ENCODE assay signal across 8 cellular contexts in the genomic region with DNA sequence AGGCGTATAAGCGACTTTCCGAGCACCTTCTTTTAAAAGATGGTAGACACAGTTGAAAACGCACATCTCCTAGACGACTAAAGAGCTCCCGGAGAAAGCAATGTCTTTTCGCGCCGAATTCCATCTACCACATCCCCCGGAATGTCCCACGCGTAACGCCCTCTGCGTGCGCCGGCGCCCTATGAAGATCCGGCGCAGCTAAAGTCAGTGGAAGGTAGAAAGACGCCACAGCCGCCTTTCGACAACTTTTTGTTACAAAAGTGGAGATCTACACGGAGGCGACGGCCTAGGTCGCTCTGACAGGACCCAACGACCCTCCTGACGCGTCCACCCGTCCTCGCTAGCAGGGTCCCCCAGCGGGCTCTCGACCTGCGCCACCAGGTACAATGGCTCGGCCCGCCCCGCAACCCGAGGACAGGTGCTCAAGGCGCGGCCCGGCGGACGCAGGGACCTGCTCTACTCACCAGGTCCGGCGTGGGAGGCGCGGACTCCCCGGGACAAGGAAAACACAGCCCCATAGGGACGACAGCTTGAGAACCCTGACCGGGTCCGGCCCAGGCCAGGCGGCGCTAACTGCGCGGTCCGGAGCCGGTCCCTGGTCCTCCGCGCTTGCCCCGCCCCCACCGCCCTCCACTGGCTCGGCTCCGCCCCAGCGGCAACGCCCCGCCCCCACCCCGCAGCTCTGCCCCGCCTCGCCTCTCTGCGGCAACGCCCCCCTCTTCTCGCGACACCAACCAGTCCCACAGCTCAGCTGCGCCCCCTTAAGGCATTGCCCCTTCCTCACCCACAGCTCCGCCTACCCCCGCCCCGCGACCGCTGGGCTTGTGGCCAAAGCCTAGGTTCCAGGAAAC. TPM values are rescaled to one million over a fixed set of nuclear protein-coding genes. Genes with fewer than 3 reads are reported as not detected.
DNase-seq lines count a peak whose midpoint lies in the region; ATAC-seq and TF ChIP-seq lines count a peak whose summit lies in the region.

A gene with protein sequence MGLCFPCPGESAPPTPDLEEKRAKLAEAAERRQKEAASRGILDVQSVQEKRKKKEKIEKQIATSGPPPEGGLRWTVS (minus strand): TSS at position 571 of the 851 bp plus-strand sequence. CDS start 53 bp downstream, at position 518.

- H3K9me3 ChIP-seq in hepatocyte (ENCODE audit: low read depth) (no peaks in the 10 kb centered on the region), Karpas-422 (ENCODE audit: low read length) (peaks cover 8% of the 10 kb centered on the region; the same call in 1 of the 2 replicates)

- ATAC-seq in GM18499 (IDR thresholded peaks at IDR 0.05; ENCODE audit: insufficient read depth, unreplicated experiment) (peak; percentile 86), HG02884 (IDR thresholded peaks at IDR 0.05; ENCODE audit: unreplicated experiment) (peak; percentile 85)

- TF ChIP-seq CTCF in hepatocyte (IDR thresholded peaks at IDR 0.05; ENCODE audit: poor library complexity), result peak; percentile 70

- H3K27me3 ChIP-seq in hepatocyte, result no peaks in the 10 kb centered on the region
- no peaks in the 10 kb centered on the region for H3K27me3 ChIP-seq in Karpas-422 (ENCODE audit: low read length)

- H3K4me1 ChIP-seq in hepatocyte (ENCODE audit: insufficient read depth), result no peaks in the 10 kb centered on the region
- H3K4me1 ChIP-seq in Karpas-422 (ENCODE audit: low read length), result no peaks in the 10 kb centered on the region

- H3K9ac ChIP-seq in Karpas-422 (ENCODE audit: low read length), result no peak within 1 kb of the TSS

- no peaks in the 10 kb centered on the region for H3K36me3 ChIP-seq in hepatocyte (replicated peaks; ENCODE audit: insufficient read depth, low read depth)
- no peaks in the 10 kb centered on the region for H3K36me3 ChIP-seq in Karpas-422 (ENCODE audit: insufficient read depth, low read length)

- H3K4me3 ChIP-seq in hepatocyte (peak within 1 kb of the TSS; percentile 58), Karpas-422 (ENCODE audit: low read length) (no peak within 1 kb of the TSS)

- H3K27ac ChIP-seq in hepatocyte (peak within 1 kb of the TSS; percentile 88), Karpas-422 (ENCODE audit: low read length) (no peak within 1 kb of the TSS)

- DNase-seq in NCI-H187 (lab: John Stamatoyannopoulos, UW) (peak; percentile 98 to 99), T-helper 9 cell (peak; percentile 95), astrocyte of the hippocampus (ENCODE audit: low read depth, low spot score) (peak; percentile 95), hepatocyte (ENCODE audit: low spot score) (peak; percentile 96), renal cortical epithelial cell (ENCODE audit: low read depth) (peak; percentile 81), Karpas-422 (no peak)

- H2AFZ ChIP-seq in hepatocyte, result peak within 1 kb of the TSS; percentile 93
- no peak within 1 kb of the TSS for H2AFZ ChIP-seq in Karpas-422 (ENCODE audit: low read length)

- peaks cover 9% of the 10 kb centered on the region for H3K79me2 ChIP-seq in hepatocyte
- no peaks in the 10 kb centered on the region for H3K79me2 ChIP-seq in Karpas-422 (ENCODE audit: low read length)

- WGBS in hepatocyte (ENCODE audit: low lambda C conversion rate, missing lambda C conversion rate), result 3% methylated on average over 52 of the region's 79 CpGs

- H3K9me2 ChIP-seq in hepatocyte (replicated peaks; ENCODE audit: insufficient read depth) (no peaks in the 10 kb centered on the region), Karpas-422 (replicated peaks; ENCODE audit: insufficient read depth, low read length) (no peaks in the 10 kb centered on the region)

- H3K4me2 ChIP-seq in hepatocyte (peak within 1 kb of the TSS; percentile 70), Karpas-422 (ENCODE audit: low read depth, low read length, poor library complexity, severe bottlenecking) (no peak within 1 kb of the TSS)

- H4K20me1 ChIP-seq in hepatocyte (ENCODE audit: insufficient read depth, poor library complexity, severe bottlenecking), result no peaks in the 10 kb centered on the region
- no peaks in the 10 kb centered on the region for H4K20me1 ChIP-seq in Karpas-422 (ENCODE audit: insufficient read depth, low read depth, low read length)

RNA-seq across cellular contexts. Expression of the gene that starts here (rescaled TPM):
- 13.2 and 13.4 TPM in 2 replicates for total RNA-seq in hepatocyte
- 13.4 and 14.9 TPM in 2 replicates for polyA plus RNA-seq in hepatocyte
- total RNA-seq in renal cortical epithelial cell, result 5.8 and 8.9 TPM in 2 replicates
- total RNA-seq in Karpas-422 (2014; rRNA removed; shearing (Covaris generic); ENCODE audit: low replicate concordance), result not detected in 2 replicates
